Comparison of ENCODE assay signal across 13 cellular contexts in the genomic region with DNA sequence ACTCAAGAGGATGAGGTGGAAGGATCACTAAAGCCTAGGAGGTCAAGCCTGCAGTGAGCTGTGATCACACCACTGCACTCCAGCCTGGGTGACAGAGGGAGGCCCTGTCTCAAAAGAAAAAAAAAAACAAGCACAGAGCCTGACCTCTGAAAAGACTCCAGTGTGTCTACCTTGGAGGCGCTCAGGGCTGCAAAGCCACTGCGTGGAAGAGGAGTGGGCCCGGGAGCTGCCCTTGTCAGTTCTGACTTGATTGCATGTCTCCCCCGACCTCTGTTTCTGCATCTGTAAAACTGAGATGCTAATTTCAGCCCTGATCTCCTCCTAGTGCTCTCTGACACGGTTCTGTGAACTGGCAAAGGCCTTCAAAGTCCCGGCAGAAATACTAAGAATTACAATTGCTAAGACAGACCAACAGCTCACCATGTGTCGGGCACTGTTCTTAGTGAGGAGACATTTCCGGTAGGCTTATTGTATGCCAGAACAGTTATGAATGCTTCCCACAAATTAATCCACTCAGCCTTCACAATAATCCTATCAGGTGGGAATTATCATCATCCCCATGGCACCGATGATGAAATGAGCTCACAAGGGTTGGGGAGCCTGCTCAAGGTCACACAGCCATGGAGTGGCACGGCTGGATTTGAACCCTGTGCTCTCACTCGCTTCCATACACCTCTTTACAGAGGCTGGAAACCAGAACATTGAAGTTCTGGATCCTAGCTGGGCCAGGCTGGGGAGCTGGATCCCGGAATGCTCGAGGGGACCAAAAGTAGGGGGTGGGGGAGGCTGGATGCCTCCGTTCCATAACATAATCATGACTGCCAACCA. TPM values are rescaled to one million over a fixed set of nuclear protein-coding genes. Genes with fewer than 3 reads are reported as not detected.
DNase-seq lines count a peak whose midpoint lies in the region; ATAC-seq, FAIRE-seq and TF ChIP-seq lines count a peak whose summit lies in the region.
"Had no signal": no experiment of that assay in that cellular context is flagged by ENCODE, and none has a peak within 500 bp of the region (broad histone marks: within the 10 kb centered on the region; RNA-seq: fewer than 3 reads in every experiment).

No MANE protein-coding gene starts in this region.

- H4K91ac ChIP-seq in H1 (replicated peaks; ENCODE audit: insufficient read length, low read length), result no peak overlapping the region
- H4K91ac ChIP-seq in trophoblast cell (ENCODE audit: low read depth, low read length), result no peak overlapping the region

- no peak overlapping the region for H3K4me3 ChIP-seq in CD8-positive, alpha-beta T cell (ENCODE audit: low read depth, low read length)
- H3K4me3 ChIP-seq in H1 (ENCODE audit: extremely low read depth in 1 of 4, insufficient read depth in 2 of 4, low read depth in 3 of 4, low read length in 4 of 4) (no peak overlapping the region), trophoblast cell (ENCODE audit: low read depth, low read length) (no peak overlapping the region)
- H3K4me3 ChIP-seq: gastroesophageal sphincter had no signal

- CTCF ChIA-PET in CD8-positive, alpha-beta T cell (lab: Charles Lee), result interaction anchor here (0.8 to 1.0 kb wide), 2 partner anchors 24 to 318 kb away, joined by 3 to 5 read pairs; no protein-coding TSS in a partner anchor
- CTCF ChIA-PET in H1 (lab: Charles Lee; ENCODE audit: partially characterized antibody), result interaction anchor here (0.6 to 2.2 kb wide), 6 partner anchors 11 to 92 kb away, joined by 3 to 10 read pairs (median 7); no protein-coding TSS in a partner anchor

- no peak overlapping the region for H4K12ac ChIP-seq in trophoblast cell (ENCODE audit: low read depth, low read length)

- POLR2A ChIA-PET in CD8-positive, alpha-beta T cell (lab: Charles Lee), result no interaction called here
- POLR2A ChIA-PET in H1 (lab: Charles Lee; ENCODE audit: partially characterized antibody), result interaction anchor here (0.9 to 2.5 kb wide), 6 partner anchors 11 to 47 kb away, joined by 3 to 17 read pairs (median 4); no protein-coding TSS in a partner anchor

- intact Hi-C loops in CD8-positive, alpha-beta T cell (cut with DNase I, micrococcal nuclease), result loop anchor here in 1 of 2 experiments (10.0 kb wide), 1 partner anchor 287 kb away; a partner anchor contains a TSS

- H2BK120ac ChIP-seq in H1 (replicated peaks; ENCODE audit: low read depth, low read length) (no peak overlapping the region), trophoblast cell (ENCODE audit: insufficient read depth, low read length, poor library complexity) (no peak overlapping the region)

- no peak overlapping the region for H2AFZ ChIP-seq in H1 (ENCODE audit: low read length)
- H2AFZ ChIP-seq in trophoblast cell (ENCODE audit: insufficient read depth, low read length, poor library complexity), result no peak overlapping the region

- H3K79me2 ChIP-seq in H1 (ENCODE audit: control insufficient read depth in 1 of 2, insufficient read depth in 2 of 2, low read length in 2 of 2) (peaks cover 9 to 78% of the 10 kb centered on the region in 2 experiments; a peak in 3 of 4 replicates), trophoblast cell (ENCODE audit: control insufficient read depth, insufficient read depth, low read length, poor library complexity) (peaks cover 28% of the 10 kb centered on the region)

- H3K18ac ChIP-seq in H1 (ENCODE audit: extremely low read depth, low read length) (no peak overlapping the region), trophoblast cell (ENCODE audit: low read length) (no peak overlapping the region)

- no peak for ATAC-seq in CD8-positive, alpha-beta T cell
- ATAC-seq in HG02885 (IDR thresholded peaks at IDR 0.05; ENCODE audit: poor library complexity, unreplicated experiment), result no peak
- ATAC-seq: activated CD8-positive, alpha-beta memory T cell treated with anti-CD3 and anti-CD28 coated beads, Interleukin-2, amount 10 ng/mL, durations not matched to agents 7 days and 5 days; gastroesophageal sphincter had no signal

- no peak for TF ChIP-seq POLR2A in H1 (IDR thresholded peaks at IDR 0.05; ENCODE audit: control extremely low read depth in 1 of 2, low read depth in 2 of 2, low read length in 2 of 2)

- H3K9me3 Mint-ChIP-seq in CD8-positive, alpha-beta T cell, result no peaks in the 10 kb centered on the region

- H3K56ac ChIP-seq in H1 (replicated peaks; ENCODE audit: insufficient read length, low read depth, low read length), result no peak overlapping the region

- H3K27me3 Mint-ChIP-seq in CD8-positive, alpha-beta T cell (ENCODE audit: low read depth), result no peaks in the 10 kb centered on the region
- H3K27me3 Mint-ChIP-seq: activated CD8-positive, alpha-beta memory T cell treated with anti-CD3 and anti-CD28 coated beads, Interleukin-2, amount 10 ng/mL, durations not matched to agents 7 days and 5 days; CD4-positive, CD25-positive, alpha-beta regulatory T cell had no signal

- H3K9me3 ChIP-seq in CD8-positive, alpha-beta T cell (ENCODE audit: low read length), result no peaks in the 10 kb centered on the region
- no peaks in the 10 kb centered on the region for H3K9me3 ChIP-seq in H1 (ENCODE audit: insufficient read depth in 2 of 2, low read depth in 1 of 2, low read length in 1 of 2)
- H3K9me3 ChIP-seq in trophoblast cell (ENCODE audit: insufficient read depth, low read depth, low read length), result no peaks in the 10 kb centered on the region
- H3K9me3 ChIP-seq: gastroesophageal sphincter had no signal

- H3K36me3 Mint-ChIP-seq in CD8-positive, alpha-beta T cell, result peaks cover 37% of the 10 kb centered on the region
- H3K36me3 Mint-ChIP-seq: activated CD8-positive, alpha-beta memory T cell treated with anti-CD3 and anti-CD28 coated beads, Interleukin-2, amount 10 ng/mL, durations not matched to agents 7 days and 5 days had no signal

- H3K4me2 ChIP-seq in H1 (ENCODE audit: insufficient read depth in 1 of 2, low read depth in 2 of 2, low read length in 2 of 2) (no peak overlapping the region), trophoblast cell (ENCODE audit: low read length) (no peak overlapping the region)

- H3K14ac ChIP-seq in H1 (ENCODE audit: insufficient read length) (no peak overlapping the region), trophoblast cell (ENCODE audit: low read length) (no peak overlapping the region)

- peaks cover 74% of the 10 kb centered on the region for H3K4me1 ChIP-seq in CD8-positive, alpha-beta T cell (ENCODE audit: insufficient read depth, low read length)
- H3K4me1 ChIP-seq in H1 (replicated peaks in 1 of 4; ENCODE audit: control insufficient read depth in 3 of 4, insufficient read depth in 4 of 4, low read length in 3 of 4) (peaks cover 0 to 20% (median 14%) of the 10 kb centered on the region in 4 experiments; a peak in 6 of 7 replicates), trophoblast cell (ENCODE audit: control insufficient read depth in 1 of 2, insufficient read depth in 2 of 2, low read length in 2 of 2) (peaks cover 6 to 19% of the 10 kb centered on the region in 2 experiments)

- H3K9ac ChIP-seq in H1 (replicated peaks in 1 of 4; ENCODE audit: extremely low read depth in 1 of 4, low read depth in 3 of 4, low read length in 3 of 4) (no peak overlapping the region), trophoblast cell (ENCODE audit: low read length) (no peak overlapping the region)

- H2BK5ac ChIP-seq in H1 (ENCODE audit: low read depth, low read length) (no peak overlapping the region; the same call in 1 of the 2 replicates), trophoblast cell (ENCODE audit: low read depth, low read length, poor library complexity) (no peak overlapping the region)

- peaks cover 25% of the 10 kb centered on the region for H3K79me1 ChIP-seq in H1 (ENCODE audit: low read depth, low read length)
- H3K79me1 ChIP-seq in trophoblast cell (ENCODE audit: low read length), result peaks cover 9% of the 10 kb centered on the region

- H3K23me2 ChIP-seq in H1 (ENCODE audit: low read depth, low read length), result peaks cover 9% of the 10 kb centered on the region

- 88% methylated on average over 14 of the region's 14 CpGs; no CpG with 5 or more reads in 1 of the 2 experiments for WGBS in H1 (ENCODE audit: extremely low coverage in 1 of 2, insufficient coverage in 1 of 2, insufficient read length in 1 of 2, insufficient replicate concordance in 2 of 2, low coverage in 1 of 2, low lambda C conversion rate in 2 of 2, missing lambda C conversion rate in 1 of 2), 2 experiments
- WGBS in trophoblast cell (ENCODE audit: extremely low coverage, insufficient coverage, insufficient read length), result no CpG with 5 or more reads among the region's 14 CpGs

- H3K4ac ChIP-seq in H1 (replicated peaks; ENCODE audit: insufficient read length, low read depth, low read length) (no peak overlapping the region), trophoblast cell (ENCODE audit: low read depth, low read length) (peak overlapping the region; percentile 22)

- H3K27ac ChIP-seq in CD8-positive, alpha-beta T cell (ENCODE audit: low read depth, low read length), result no peak overlapping the region
- H3K27ac ChIP-seq in H1 (ENCODE audit: low read depth, low read length) (no peak overlapping the region), trophoblast cell (ENCODE audit: low read depth, low read length) (no peak overlapping the region)

- H4K8ac ChIP-seq in H1 (ENCODE audit: extremely low read depth, insufficient read depth, low read length), result peak overlapping the region; percentile 4; the same call in 1 of the 2 replicates
- no peak overlapping the region for H4K8ac ChIP-seq in trophoblast cell (ENCODE audit: low read depth, low read length)

- H3K4me1 Mint-ChIP-seq in CD8-positive, alpha-beta T cell (ENCODE audit: low read depth), result peaks cover 73% of the 10 kb centered on the region

- no peak overlapping the region for H2BK20ac ChIP-seq in H1 (ENCODE audit: low read length)

- H3K36me3 ChIP-seq in CD8-positive, alpha-beta T cell (ENCODE audit: insufficient read depth, low read length), result no peaks in the 10 kb centered on the region
- peaks cover 0 to 3% (median 0%) of the 10 kb centered on the region in 4 experiments; a peak in 1 of 8 replicates for H3K36me3 ChIP-seq in H1 (ENCODE audit: control insufficient read depth in 2 of 4, insufficient read depth in 4 of 4, low read length in 3 of 4)
- peaks cover 8% of the 10 kb centered on the region in 2 experiments for H3K36me3 ChIP-seq in trophoblast cell (ENCODE audit: control insufficient read depth in 1 of 2, insufficient read depth in 2 of 2, low read length in 2 of 2)

- no peak overlapping the region; the same call in 1 of the 2 replicates for H2AK5ac ChIP-seq in H1 (ENCODE audit: low read depth, low read length)
- no peak overlapping the region for H2AK5ac ChIP-seq in trophoblast cell (ENCODE audit: low read length)

- H4K5ac ChIP-seq in H1 (ENCODE audit: insufficient read length, low read depth, low read length), result no peak overlapping the region

- H3K23ac ChIP-seq in H1 (ENCODE audit: insufficient read length) (no peak overlapping the region), trophoblast cell (ENCODE audit: low read length) (no peak overlapping the region)

- no peak for TF ChIP-seq RAD21 in H1 (IDR thresholded peaks at IDR 0.05 in 1 of 2, conservative IDR thresholded peaks at IDR 0.05 in 1 of 2; ENCODE audit: low read depth in 2 of 2, low read length in 2 of 2)

- no peak overlapping the region for H2BK12ac ChIP-seq in H1 (ENCODE audit: low read depth, low read length)
- H2BK12ac ChIP-seq in trophoblast cell (ENCODE audit: low read length), result no peak overlapping the region

- FAIRE-seq in H1 (lab: Jason Lieb, UNC), result no peak

- no peaks in the 10 kb centered on the region for H3K27me3 ChIP-seq in CD8-positive, alpha-beta T cell (ENCODE audit: insufficient read depth, low read length)
- no peaks in the 10 kb centered on the region for H3K27me3 ChIP-seq in H1 (replicated peaks in 1 of 4; ENCODE audit: control insufficient read depth in 3 of 4, extremely low read depth in 1 of 4, insufficient read depth in 3 of 4, low read length in 3 of 4)
- no peaks in the 10 kb centered on the region for H3K27me3 ChIP-seq in trophoblast cell (ENCODE audit: insufficient read depth, low read length)
- H3K27me3 ChIP-seq: gastroesophageal sphincter had no signal

- H4K20me1 ChIP-seq in H1 (replicated peaks in 1 of 2; ENCODE audit: control insufficient read depth in 1 of 2, insufficient read depth in 2 of 2, low read length in 2 of 2), result peaks cover 7 to 9% of the 10 kb centered on the region in 2 experiments

- TF ChIP-seq EP300 in H1 (IDR thresholded peaks at IDR 0.05; ENCODE audit: borderline replicate concordance in 1 of 2, low read depth in 2 of 2, low read length in 2 of 2), result no peak

- no peak overlapping the region for H2BK15ac ChIP-seq in H1 (ENCODE audit: low read length)

- peak overlapping the region; percentile 75 for H3K27ac Mint-ChIP-seq in CD8-positive, alpha-beta T cell

- no peak overlapping the region for H3K4me3 Mint-ChIP-seq in CD8-positive, alpha-beta T cell
- H3K4me3 Mint-ChIP-seq: activated CD8-positive, alpha-beta memory T cell treated with anti-CD3 and anti-CD28 coated beads, Interleukin-2, amount 10 ng/mL, durations not matched to agents 7 days and 5 days had no signal

- DNase-seq in CD8-positive, alpha-beta T cell, result no peak
- peak; percentile 87 for DNase-seq in NCI-H82 (lab: John Stamatoyannopoulos, UW)
- no peak for DNase-seq in H1 (ENCODE audit: low read depth in 1 of 2, low spot score in 2 of 2)
- DNase-seq in trophoblast cell, result no peak
- DNase-seq in mesenteric fat pad (ENCODE audit: low spot score), result no peak
- DNase-seq in activated CD8-positive, alpha-beta memory T cell treated with anti-CD3 and anti-CD28 coated beads, Interleukin-2, amount 50 U/mL, for 4 hours, result no peak
- DNase-seq in GF-D8 (lab: John Stamatoyannopoulos, UW), result no peak
- DNase-seq: activated CD8-positive, alpha-beta memory T cell treated with anti-CD3 and anti-CD28 coated beads, Interleukin-2, amount 10 ng/mL, durations not matched to agents 7 days and 5 days; CD4-positive, CD25-positive, alpha-beta regulatory T cell; stimulated activated CD4-positive, alpha-beta T cell treated with anti-CD3 and anti-CD28 coated beads, Interleukin-2, amount 100 ng/mL, for 48 hours; stimulated activated naive CD4-positive, alpha-beta T cell treated with Interleukin-2 at 50 U/mL for 16 hours had no signal

- no peak for TF ChIP-seq CTCF in CD8-positive, alpha-beta T cell (IDR thresholded peaks at IDR 0.05)
- TF ChIP-seq CTCF in H1 (IDR thresholded peaks at IDR 0.05; ENCODE audit: control extremely low read depth in 1 of 3, insufficient read depth in 1 of 3, low read depth in 1 of 3, low read length in 3 of 3), result no peak

RNA-seq across cellular contexts. Expression of a gene that starts 3.5 kb away (rescaled TPM):
- total RNA-seq in CD8-positive, alpha-beta T cell, result 100 to 1,000 TPM; 289 to 292 TPM
- total RNA-seq in H1 (2021; fragmentation: NEBNext Ultra II Directional; extraction: Animal tissue kit (Norgen Biotek cat#: 25700)), result 137 and 151 TPM in 2 replicates
- 183 and 252 TPM in 2 replicates for polyA plus RNA-seq in H1 (2011; rRNA removed)
- 155 TPM for polyA plus RNA-seq in H1 (2011; cell fraction: cytosol; rRNA removed)
- 441 TPM for polyA plus RNA-seq in H1 (2011; cell fraction: nucleus; rRNA removed)
- polyA plus RNA-seq in H1 (2012, experiment 1 of 2), result 88.9 to 168 TPM (median 110 TPM) in 4 replicates
- 68.5 TPM for polyA plus RNA-seq in H1 (2012, experiment 2 of 2)
- polyA plus RNA-seq in H1 (2013, experiment 1 of 2), result 95.7 TPM
- polyA plus RNA-seq in H1 (2013, experiment 2 of 2), result 92.0 TPM
- polyA minus RNA-seq in H1 (2011; rRNA and poly(A)+ RNA removed), result 126 and 143 TPM in 2 replicates
- 85.3 TPM for polyA minus RNA-seq in H1 (2011; cell fraction: cytosol; rRNA and poly(A)+ RNA removed)
- polyA minus RNA-seq in H1 (2011; cell fraction: nucleus; rRNA and poly(A)+ RNA removed), result 82.5 TPM
- polyA plus RNA-seq in trophoblast cell (2013), result 118 and 120 TPM in 2 replicates
- total RNA-seq in mesenteric fat pad, result 189 TPM

RNA-seq across cellular contexts. Expression of a gene that starts 55.1 kb away (rescaled TPM):
- 1 to 10 TPM; 1.7 to 2.1 TPM for total RNA-seq in CD8-positive, alpha-beta T cell
- total RNA-seq in H1 (2021; fragmentation: NEBNext Ultra II Directional; extraction: Animal tissue kit (Norgen Biotek cat#: 25700)), result 0.63 and 1.9 TPM in 2 replicates
- 2.1 and 4.6 TPM in 2 replicates for polyA plus RNA-seq in H1 (2011; rRNA removed)
- polyA plus RNA-seq in H1 (2011; cell fraction: cytosol; rRNA removed), result 2.6 TPM
- polyA plus RNA-seq in H1 (2011; cell fraction: nucleus; rRNA removed), result 3.3 TPM
- 1.2 to 2.1 TPM (median 1.7 TPM) in 4 replicates for polyA plus RNA-seq in H1 (2012, experiment 1 of 2)
- 1.0 TPM for polyA plus RNA-seq in H1 (2012, experiment 2 of 2)
- 0.87 TPM for polyA plus RNA-seq in H1 (2013, experiment 1 of 2)
- polyA plus RNA-seq in H1 (2013, experiment 2 of 2), result 0.81 TPM
- 0.28 and 0.66 TPM in 2 replicates for polyA minus RNA-seq in H1 (2011; rRNA and poly(A)+ RNA removed)
- polyA minus RNA-seq in H1 (2011; cell fraction: cytosol; rRNA and poly(A)+ RNA removed), result 2.8 TPM
- polyA minus RNA-seq in H1 (2011; cell fraction: nucleus; rRNA and poly(A)+ RNA removed), result 1.2 TPM
- 0.46 and 0.49 TPM in 2 replicates for polyA plus RNA-seq in trophoblast cell (2013)
- total RNA-seq in mesenteric fat pad, result 0.39 TPM
